ENCODE assay signal across 1 cellular context in genomic region chr10:21173433-21173963, GRCh38.
TF ChIP-seq lines count a peak whose summit lies in the region.

No MANE protein-coding gene starts in this region.

TF ChIP-seq in HEK293, 187 proteins besides CTCF, POLR2A, EP300 and RAD21 (continued from another document and continues in another):
- TF ChIP-seq INSM2 (tag by site-specific recombination; IDR thresholded peaks at IDR 0.05): no peak
- TF ChIP-seq ZNF302 (tag by site-specific recombination; IDR thresholded peaks at IDR 0.05; ENCODE audit: low read depth): no peak
- TF ChIP-seq MEIS1 (CRISPR knock-in tag; IDR thresholded peaks at IDR 0.05; ENCODE audit: borderline replicate concordance): no peak
- TF ChIP-seq GLI2 (tag by site-specific recombination; IDR thresholded peaks at IDR 0.05; ENCODE audit: borderline replicate concordance, low read depth): no peak
- TF ChIP-seq ZNF132 (tag by site-specific recombination; IDR thresholded peaks at IDR 0.05; ENCODE audit: borderline replicate concordance): no peak
- no peak for TF ChIP-seq HOXC10 (CRISPR knock-in tag; IDR thresholded peaks at IDR 0.05)
- no peak for TF ChIP-seq ZNF558 (tag by site-specific recombination; IDR thresholded peaks at IDR 0.05)
- TF ChIP-seq ZNF626 (tag by site-specific recombination; IDR thresholded peaks at IDR 0.05): no peak
- TF ChIP-seq ZSCAN30 (tag by site-specific recombination; IDR thresholded peaks at IDR 0.05): no peak
- no peak for TF ChIP-seq ZNF248 (tag by site-specific recombination; IDR thresholded peaks at IDR 0.05)
- TF ChIP-seq EGR2 (tag by site-specific recombination; IDR thresholded peaks at IDR 0.05; ENCODE audit: low read depth): peak; percentile 68
- TF ChIP-seq GFI1B (tag by site-specific recombination; IDR thresholded peaks at IDR 0.05): no peak
- peak; percentile 71; the same call in 1 of the 2 replicates for TF ChIP-seq ZNF501 (tag by site-specific recombination; IDR thresholded peaks at IDR 0.05)
- TF ChIP-seq OVOL3 (tag by site-specific recombination; IDR thresholded peaks at IDR 0.05): no peak
- no peak for TF ChIP-seq ZNF138 (tag by site-specific recombination; IDR thresholded peaks at IDR 0.05; ENCODE audit: borderline replicate concordance)
- no peak for TF ChIP-seq TRIM28 (IDR thresholded peaks at IDR 0.05; ENCODE audit: borderline replicate concordance, low read length)
- no peak for TF ChIP-seq ZNF19 (tag by site-specific recombination; IDR thresholded peaks at IDR 0.05; ENCODE audit: low read depth)
- no peak for TF ChIP-seq ZNF768 (tag by site-specific recombination; IDR thresholded peaks at IDR 0.05)
- TF ChIP-seq ZNF701 (tag by site-specific recombination; IDR thresholded peaks at IDR 0.05): no peak
- no peak for TF ChIP-seq ZNF433 (tag by site-specific recombination; IDR thresholded peaks at IDR 0.05; ENCODE audit: low read depth)
- TF ChIP-seq PRDM1 (tag by site-specific recombination; IDR thresholded peaks at IDR 0.05): no peak
- TF ChIP-seq ZBTB8A (tag by site-specific recombination; IDR thresholded peaks at IDR 0.05): peak; percentile 91
- TF ChIP-seq ZBTB21 (tag by site-specific recombination; IDR thresholded peaks at IDR 0.05): no peak
- no peak for TF ChIP-seq ZNF792 (tag by site-specific recombination; IDR thresholded peaks at IDR 0.05)
- no peak for TF ChIP-seq ZNF140 (tag by site-specific recombination; IDR thresholded peaks at IDR 0.05)
- no peak for TF ChIP-seq ZBTB17 (tag by site-specific recombination; IDR thresholded peaks at IDR 0.05)
- no peak for TF ChIP-seq ZNF449 (tag by site-specific recombination; IDR thresholded peaks at IDR 0.05)
- peak; percentile 85 for TF ChIP-seq ZEB2 (tag by site-specific recombination; IDR thresholded peaks at IDR 0.05)
- no peak for TF ChIP-seq TSHZ1 (tag by site-specific recombination; IDR thresholded peaks at IDR 0.05; ENCODE audit: borderline replicate concordance)
- TF ChIP-seq ZNF529 (tag by site-specific recombination; IDR thresholded peaks at IDR 0.05; ENCODE audit: insufficient replicate concordance): no peak
- no peak for TF ChIP-seq REPIN1 (tag by site-specific recombination; IDR thresholded peaks at IDR 0.05; ENCODE audit: low read depth)
- TF ChIP-seq SP2 (tag by site-specific recombination; IDR thresholded peaks at IDR 0.05): no peak
- TF ChIP-seq AEBP2 (tag by site-specific recombination; IDR thresholded peaks at IDR 0.05; ENCODE audit: borderline replicate concordance): no peak
- no peak for TF ChIP-seq ZNF645 (tag by site-specific recombination; IDR thresholded peaks at IDR 0.05)
- TF ChIP-seq ZNF488 (tag by site-specific recombination; IDR thresholded peaks at IDR 0.05): no peak
- TF ChIP-seq ZNF10 (tag by site-specific recombination; IDR thresholded peaks at IDR 0.05): no peak; the same call in 1 of the 2 replicates
- TF ChIP-seq TCF7L2 (IDR thresholded peaks at IDR 0.05; ENCODE audit: borderline replicate concordance, low read depth, low read length): no peak
- peak; percentile 71 for TF ChIP-seq ZNF423 (tag by site-specific recombination; IDR thresholded peaks at IDR 0.05)
- TF ChIP-seq HOXA7 (CRISPR knock-in tag; IDR thresholded peaks at IDR 0.05; ENCODE audit: borderline replicate concordance): no peak
- TF ChIP-seq ZNF621 (tag by site-specific recombination; IDR thresholded peaks at IDR 0.05): no peak
- TF ChIP-seq ZSCAN5A (tag by site-specific recombination; IDR thresholded peaks at IDR 0.05): no peak
- peak; percentile 86 for TF ChIP-seq GLIS2 (tag by site-specific recombination; IDR thresholded peaks at IDR 0.05)
- TF ChIP-seq ZNF677 (tag by site-specific recombination; IDR thresholded peaks at IDR 0.05): no peak
- no peak for TF ChIP-seq ZNF560 (tag by site-specific recombination; IDR thresholded peaks at IDR 0.05; ENCODE audit: borderline replicate concordance)
- no peak for TF ChIP-seq ZNF24 (tag by site-specific recombination; IDR thresholded peaks at IDR 0.05)
- TF ChIP-seq ZNF830 (tag by site-specific recombination; IDR thresholded peaks at IDR 0.05; ENCODE audit: low read depth): no peak
- no peak for TF ChIP-seq ZNF610 (tag by site-specific recombination; IDR thresholded peaks at IDR 0.05; ENCODE audit: borderline replicate concordance)
- no peak for TF ChIP-seq ZNF221 (tag by site-specific recombination; IDR thresholded peaks at IDR 0.05; ENCODE audit: borderline replicate concordance)
- no peak for TF ChIP-seq ZNF629 (tag by site-specific recombination; IDR thresholded peaks at IDR 0.05)
- no peak for TF ChIP-seq ZFP37 (tag by site-specific recombination; IDR thresholded peaks at IDR 0.05)
- no peak for TF ChIP-seq ZNF549 (tag by site-specific recombination; IDR thresholded peaks at IDR 0.05)
- TF ChIP-seq ZNF148 (tag by site-specific recombination; IDR thresholded peaks at IDR 0.05; ENCODE audit: borderline replicate concordance): no peak
- TF ChIP-seq ZNF580 (tag by site-specific recombination; IDR thresholded peaks at IDR 0.05): no peak
- no peak for TF ChIP-seq IKZF3 (tag by site-specific recombination; IDR thresholded peaks at IDR 0.05)
- no peak for TF ChIP-seq ZNF664 (tag by site-specific recombination; IDR thresholded peaks at IDR 0.05)
- no peak for TF ChIP-seq ZNF133 (tag by site-specific recombination; IDR thresholded peaks at IDR 0.05)
- no peak for TF ChIP-seq ZSCAN16 (tag by site-specific recombination; IDR thresholded peaks at IDR 0.05)
- TF ChIP-seq ZNF473 (tag by site-specific recombination; IDR thresholded peaks at IDR 0.05): no peak
- TF ChIP-seq ZBTB48 (tag by site-specific recombination; IDR thresholded peaks at IDR 0.05): no peak
- no peak for TF ChIP-seq ZNF174 (tag by site-specific recombination; IDR thresholded peaks at IDR 0.05)
- peak; percentile 63; the same call in 1 of the 2 replicates for TF ChIP-seq ZNF391 (tag by site-specific recombination; IDR thresholded peaks at IDR 0.05; ENCODE audit: borderline replicate concordance, low read depth)
- no peak for TF ChIP-seq ZNF211 (tag by site-specific recombination; IDR thresholded peaks at IDR 0.05; ENCODE audit: low read depth)
- no peak for TF ChIP-seq ZNF791 (tag by site-specific recombination; IDR thresholded peaks at IDR 0.05)
- peak; percentile 33; the same call in 1 of the 2 replicates for TF ChIP-seq ZNF239 (tag by site-specific recombination; IDR thresholded peaks at IDR 0.05)
- no peak for TF ChIP-seq ZNF175 (tag by site-specific recombination; IDR thresholded peaks at IDR 0.05)
- no peak for TF ChIP-seq ZNF223 (tag by site-specific recombination; IDR thresholded peaks at IDR 0.05)
- no peak for TF ChIP-seq ZNF324 (tag by site-specific recombination; IDR thresholded peaks at IDR 0.05)
